Comparison of ENCODE assay signal across 8 cellular contexts in genomic region chr12:12560587-12561304, GRCh38. TPM values are rescaled to one million over a fixed set of nuclear protein-coding genes. Genes with fewer than 3 reads are reported as not detected.
DNase-seq lines count a peak whose midpoint lies in the region; ATAC-seq and TF ChIP-seq lines count a peak whose summit lies in the region.

No MANE protein-coding gene starts in this region.

- H4K20me1 ChIP-seq in DND-41 (ENCODE audit: insufficient read depth, low read length) = no peaks in the 10 kb centered on the region

- H3K9me3 ChIP-seq in DND-41 (ENCODE audit: insufficient read depth, low read length, severe bottlenecking) = peaks cover 5% of the 10 kb centered on the region

- H3K4me3 Mint-ChIP-seq in activated naive CD8-positive, alpha-beta T cell treated with anti-CD3 and anti-CD28 coated beads, Interleukin-2, amount 10 ng/mL, durations not matched to agents 7 days and 5 days = peak overlapping the region; percentile 73

- peaks cover 2% of the 10 kb centered on the region for H3K9me3 Mint-ChIP-seq in activated naive CD8-positive, alpha-beta T cell treated with anti-CD3 and anti-CD28 coated beads, Interleukin-2, amount 10 ng/mL, durations not matched to agents 7 days and 5 days

- H3K79me2 ChIP-seq in DND-41 (ENCODE audit: insufficient read depth, low read length) = no peaks in the 10 kb centered on the region

- H3K36me3 Mint-ChIP-seq in activated naive CD8-positive, alpha-beta T cell treated with anti-CD3 and anti-CD28 coated beads, Interleukin-2, amount 10 ng/mL, durations not matched to agents 7 days and 5 days = peaks cover 15% of the 10 kb centered on the region

- H3K4me2 ChIP-seq in DND-41 (ENCODE audit: insufficient read depth, low read length) = peak overlapping the region; percentile 95

- peaks cover 60% of the 10 kb centered on the region for H3K27me3 ChIP-seq in DND-41 (ENCODE audit: insufficient read depth, low read length, poor library complexity)

- H3K4me1 ChIP-seq in DND-41 (ENCODE audit: insufficient read depth, low read length) = peaks cover 22% of the 10 kb centered on the region

- peaks cover 14% of the 10 kb centered on the region for H3K4me1 Mint-ChIP-seq in activated naive CD8-positive, alpha-beta T cell treated with anti-CD3 and anti-CD28 coated beads, Interleukin-2, amount 10 ng/mL, durations not matched to agents 7 days and 5 days

- no peak overlapping the region for H3K27ac ChIP-seq in DND-41 (ENCODE audit: low read length)

- ATAC-seq in DND-41 (ENCODE audit: insufficient read depth, low read depth) = peak; percentile 31; the same call in 2 of the 3 replicates
- peak; percentile 36 for ATAC-seq in activated naive CD8-positive, alpha-beta T cell treated with anti-CD3 and anti-CD28 coated beads, Interleukin-2, amount 10 ng/mL, durations not matched to agents 7 days and 5 days (ENCODE audit: low read depth)
- peak; percentile 16 to 55 for ATAC-seq in left cardiac atrium
- ATAC-seq in HG02973 (IDR thresholded peaks at IDR 0.05; ENCODE audit: unreplicated experiment) = no peak
- ATAC-seq in HG03108 (IDR thresholded peaks at IDR 0.05; ENCODE audit: unreplicated experiment) = no peak

- peak overlapping the region; percentile 80 for H3K27ac Mint-ChIP-seq in activated naive CD8-positive, alpha-beta T cell treated with anti-CD3 and anti-CD28 coated beads, Interleukin-2, amount 10 ng/mL, durations not matched to agents 7 days and 5 days

- no peak overlapping the region; the same call in 1 of the 2 replicates for H3K9ac ChIP-seq in DND-41 (ENCODE audit: low read depth, low read length)

- H2AFZ ChIP-seq in DND-41 (ENCODE audit: low read depth, low read length) = no peak overlapping the region

- H3K36me3 ChIP-seq in DND-41 (ENCODE audit: insufficient read depth, low read length) = no peaks in the 10 kb centered on the region

- POLR2A ChIA-PET in activated naive CD8-positive, alpha-beta T cell treated with anti-CD3 and anti-CD28 coated beads, Interleukin-2, amount 10 ng/mL, durations not matched to agents 7 days and 5 days (lab: Charles Lee) = interaction anchor here (0.6 to 1.5 kb wide), 11 partner anchors 37 to 203 kb away, joined by 3 to 11 read pairs (median 4); partner anchors contain the start of genes BORCS5 and CREBL2

- peak; percentile 20 for DNase-seq in DND-41
- DNase-seq in HT-29 (ENCODE audit: low spot score) = peak; percentile 85
- peak; percentile 40 for DNase-seq in SIG-M5 (lab: John Stamatoyannopoulos, UW)
- no peak for DNase-seq in activated naive CD8-positive, alpha-beta T cell treated with anti-CD3 and anti-CD28 coated beads, Interleukin-2, amount 10 ng/mL, durations not matched to agents 7 days and 5 days
- DNase-seq in left cardiac atrium = peak; percentile 29
- peak; percentile 84 for DNase-seq in pons (ENCODE audit: low spot score)

- intact Hi-C loops in left cardiac atrium (cut with DNase I) = loop anchor here in 1 of 2 donors (5.0 to 10.0 kb wide), 2 partner anchors 53 to 144 kb away; no protein-coding TSS in a partner anchor

- no peak for TF ChIP-seq CTCF in DND-41 (IDR thresholded peaks at IDR 0.05; ENCODE audit: borderline replicate concordance, extremely low read depth, low read length, poor library complexity, severe bottlenecking)

- no peaks in the 10 kb centered on the region for H3K27me3 Mint-ChIP-seq in activated naive CD8-positive, alpha-beta T cell treated with anti-CD3 and anti-CD28 coated beads, Interleukin-2, amount 10 ng/mL, durations not matched to agents 7 days and 5 days

- H3K4me3 ChIP-seq in DND-41 (ENCODE audit: low read depth in 1 of 2, low read length in 2 of 2) = peak overlapping the region in 1 of 2 experiments; percentile 65; a peak in 2 of 4 replicates

RNA-seq across cellular contexts. Expression of gene DUSP16, which starts 1.9 kb away (rescaled TPM):
- 9.2 and 11.3 TPM in 2 replicates for total RNA-seq in HT-29 (2014; rRNA removed; shearing (Covaris generic))
- 10 to 100 TPM; 32.2 to 38.1 TPM for total RNA-seq in activated naive CD8-positive, alpha-beta T cell treated with anti-CD3 and anti-CD28 coated beads, Interleukin-2, amount 10 ng/mL, durations not matched to agents 7 days and 5 days
- 10 to 100 TPM; 11.5 to 17.3 TPM for total RNA-seq in left cardiac atrium

RNA-seq across cellular contexts. Expression of gene CREBL2, which starts 50.9 kb away (rescaled TPM):
- 12.2 and 15.7 TPM in 2 replicates for total RNA-seq in HT-29 (2014; rRNA removed; shearing (Covaris generic))
- total RNA-seq in activated naive CD8-positive, alpha-beta T cell treated with anti-CD3 and anti-CD28 coated beads, Interleukin-2, amount 10 ng/mL, durations not matched to agents 7 days and 5 days = 10 to 100 TPM; 21.4 to 23.3 TPM
- 10 to 100 TPM; 20.4 to 21.0 TPM for total RNA-seq in left cardiac atrium

Comparison
In these comparisons a context has a peak if more than half of its experiments do, and no peak if none do; other contexts are left out.
1. ATAC-seq: peak in DND-41 (single experiment), activated naive CD8-positive, alpha-beta T cell treated with anti-CD3 and anti-CD28 coated beads, Interleukin-2, amount 10 ng/mL, durations not matched to agents 7 days and 5 days (single experiment) and left cardiac atrium (2 of 2); none in HG02973 (single experiment) and HG03108 (single experiment).